ENCODE assay signal across 1 cellular context in the genomic region with DNA sequence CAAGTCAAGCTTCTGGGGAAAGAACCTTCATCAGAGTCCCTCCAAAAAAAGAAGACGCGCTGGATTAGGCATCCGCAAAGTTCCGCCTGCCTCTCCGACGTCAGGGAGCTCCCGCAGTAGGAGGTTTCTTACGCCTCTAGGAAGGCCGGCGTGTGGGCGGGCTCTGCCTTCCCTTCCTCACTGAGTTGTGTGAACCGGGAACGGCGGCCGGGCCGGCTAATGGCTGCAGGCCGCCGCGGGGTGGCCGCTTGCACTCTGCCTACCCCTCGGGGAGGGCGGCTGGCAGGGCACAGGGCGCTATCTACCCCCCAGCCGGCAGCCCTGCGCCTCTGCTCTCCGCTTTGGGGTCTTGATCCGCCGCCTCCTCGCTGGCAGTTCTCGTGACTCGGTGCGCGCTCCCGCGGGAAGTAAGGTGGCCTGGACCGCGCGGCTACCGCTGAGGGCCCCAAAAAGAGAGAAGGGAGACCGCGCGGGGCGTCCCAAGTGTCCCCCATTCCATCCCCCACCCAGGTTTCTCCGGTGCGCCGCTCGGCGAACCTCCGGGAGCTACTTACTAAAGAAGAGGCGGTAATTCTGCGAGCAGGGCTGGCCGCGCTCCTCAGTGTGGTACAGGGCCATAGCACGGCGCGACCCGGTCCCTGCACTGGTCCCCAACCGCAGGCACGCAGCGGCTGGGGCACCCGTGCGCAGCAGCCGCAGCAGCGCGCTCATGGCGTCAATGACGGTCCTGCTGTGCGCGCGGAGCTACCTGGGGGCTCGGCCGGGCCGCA.
TF ChIP-seq lines count a peak whose summit lies in the region.

A gene (minus strand): TSS at position 723 of the 770 bp plus-strand sequence. CDS start 12 bp downstream, at position 711.

TF ChIP-seq in GM12878, 131 proteins besides CTCF, POLR2A, EP300 and RAD21 (continued from another document and continues in another):
- TF ChIP-seq, protein P1, sequence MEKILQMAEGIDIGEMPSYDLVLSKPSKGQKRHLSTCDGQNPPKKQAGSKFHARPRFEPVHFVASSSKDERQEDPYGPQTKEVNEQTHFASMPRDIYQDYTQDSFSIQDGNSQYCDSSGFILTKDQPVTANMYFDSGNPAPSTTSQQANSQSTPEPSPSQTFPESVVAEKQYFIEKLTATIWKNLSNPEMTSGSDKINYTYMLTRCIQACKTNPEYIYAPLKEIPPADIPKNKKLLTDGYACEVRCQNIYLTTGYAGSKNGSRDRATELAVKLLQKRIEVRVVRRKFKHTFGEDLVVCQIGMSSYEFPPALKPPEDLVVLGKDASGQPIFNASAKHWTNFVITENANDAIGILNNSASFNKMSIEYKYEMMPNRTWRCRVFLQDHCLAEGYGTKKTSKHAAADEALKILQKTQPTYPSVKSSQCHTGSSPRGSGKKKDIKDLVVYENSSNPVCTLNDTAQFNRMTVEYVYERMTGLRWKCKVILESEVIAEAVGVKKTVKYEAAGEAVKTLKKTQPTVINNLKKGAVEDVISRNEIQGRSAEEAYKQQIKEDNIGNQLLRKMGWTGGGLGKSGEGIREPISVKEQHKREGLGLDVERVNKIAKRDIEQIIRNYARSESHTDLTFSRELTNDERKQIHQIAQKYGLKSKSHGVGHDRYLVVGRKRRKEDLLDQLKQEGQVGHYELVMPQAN (conservative IDR thresholded peaks at IDR 0.05) = peak; percentile 63; the same call in 1 of the 2 replicates
- no peak for TF ChIP-seq NFXL1 (IDR thresholded peaks at IDR 0.05; ENCODE audit: borderline replicate concordance)
- TF ChIP-seq, protein P2, sequence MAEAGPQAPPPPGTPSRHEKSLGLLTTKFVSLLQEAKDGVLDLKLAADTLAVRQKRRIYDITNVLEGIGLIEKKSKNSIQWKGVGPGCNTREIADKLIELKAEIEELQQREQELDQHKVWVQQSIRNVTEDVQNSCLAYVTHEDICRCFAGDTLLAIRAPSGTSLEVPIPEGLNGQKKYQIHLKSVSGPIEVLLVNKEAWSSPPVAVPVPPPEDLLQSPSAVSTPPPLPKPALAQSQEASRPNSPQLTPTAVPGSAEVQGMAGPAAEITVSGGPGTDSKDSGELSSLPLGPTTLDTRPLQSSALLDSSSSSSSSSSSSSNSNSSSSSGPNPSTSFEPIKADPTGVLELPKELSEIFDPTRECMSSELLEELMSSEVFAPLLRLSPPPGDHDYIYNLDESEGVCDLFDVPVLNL (IDR thresholded peaks at IDR 0.05; ENCODE audit: low read depth, low read length) = peak; percentile 25; the same call in 1 of the 2 replicates
- peak; percentile 98 to 100 for TF ChIP-seq BHLHE40 (IDR thresholded peaks at IDR 0.05; ENCODE audit: borderline replicate concordance in 1 of 2, low read depth in 2 of 2, low read length in 1 of 2)
- TF ChIP-seq CBFB (IDR thresholded peaks at IDR 0.05; ENCODE audit: low read depth) = peak; percentile 67
- TF ChIP-seq SMARCA5 (IDR thresholded peaks at IDR 0.05) = peak; percentile 100
- peak; percentile 50; the same call in 1 of the 2 replicates for TF ChIP-seq FOXM1 (IDR thresholded peaks at IDR 0.05; ENCODE audit: low read depth, low read length)
- peak; percentile 12 for TF ChIP-seq MEF2B (IDR thresholded peaks at IDR 0.05; ENCODE audit: partially characterized antibody, poor library complexity, severe bottlenecking)
- peak; percentile 13 for TF ChIP-seq SP1 (IDR thresholded peaks at IDR 0.05; ENCODE audit: low read depth, low read length)
- 0 out of 2 replicates have a peak, but pooled peaks have one; percentile 54 for TF ChIP-seq ZNF24 (IDR thresholded peaks at IDR 0.05)
- peak; percentile 22; the same call in 1 of the 2 replicates for TF ChIP-seq BACH1 (IDR thresholded peaks at IDR 0.05; ENCODE audit: borderline replicate concordance)
- peak; percentile 87 for TF ChIP-seq CREM (IDR thresholded peaks at IDR 0.05; ENCODE audit: low read depth)
- TF ChIP-seq POLR2AphosphoS5 (IDR thresholded peaks at IDR 0.05; ENCODE audit: low read length) = peak; percentile 79
- TF ChIP-seq, protein P3, sequence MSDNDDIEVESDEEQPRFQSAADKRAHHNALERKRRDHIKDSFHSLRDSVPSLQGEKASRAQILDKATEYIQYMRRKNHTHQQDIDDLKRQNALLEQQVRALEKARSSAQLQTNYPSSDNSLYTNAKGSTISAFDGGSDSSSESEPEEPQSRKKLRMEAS (IDR thresholded peaks at IDR 0.05; ENCODE audit: low read depth, low read length) = peak; percentile 71
- TF ChIP-seq EGR1 (IDR thresholded peaks at IDR 0.05; ENCODE audit: borderline replicate concordance in 1 of 2, low read depth in 2 of 2, low read length in 2 of 2) = peak in 1 of 2 experiments; percentile 76; a peak in 2 of 3 replicates
- TF ChIP-seq, protein P4, sequence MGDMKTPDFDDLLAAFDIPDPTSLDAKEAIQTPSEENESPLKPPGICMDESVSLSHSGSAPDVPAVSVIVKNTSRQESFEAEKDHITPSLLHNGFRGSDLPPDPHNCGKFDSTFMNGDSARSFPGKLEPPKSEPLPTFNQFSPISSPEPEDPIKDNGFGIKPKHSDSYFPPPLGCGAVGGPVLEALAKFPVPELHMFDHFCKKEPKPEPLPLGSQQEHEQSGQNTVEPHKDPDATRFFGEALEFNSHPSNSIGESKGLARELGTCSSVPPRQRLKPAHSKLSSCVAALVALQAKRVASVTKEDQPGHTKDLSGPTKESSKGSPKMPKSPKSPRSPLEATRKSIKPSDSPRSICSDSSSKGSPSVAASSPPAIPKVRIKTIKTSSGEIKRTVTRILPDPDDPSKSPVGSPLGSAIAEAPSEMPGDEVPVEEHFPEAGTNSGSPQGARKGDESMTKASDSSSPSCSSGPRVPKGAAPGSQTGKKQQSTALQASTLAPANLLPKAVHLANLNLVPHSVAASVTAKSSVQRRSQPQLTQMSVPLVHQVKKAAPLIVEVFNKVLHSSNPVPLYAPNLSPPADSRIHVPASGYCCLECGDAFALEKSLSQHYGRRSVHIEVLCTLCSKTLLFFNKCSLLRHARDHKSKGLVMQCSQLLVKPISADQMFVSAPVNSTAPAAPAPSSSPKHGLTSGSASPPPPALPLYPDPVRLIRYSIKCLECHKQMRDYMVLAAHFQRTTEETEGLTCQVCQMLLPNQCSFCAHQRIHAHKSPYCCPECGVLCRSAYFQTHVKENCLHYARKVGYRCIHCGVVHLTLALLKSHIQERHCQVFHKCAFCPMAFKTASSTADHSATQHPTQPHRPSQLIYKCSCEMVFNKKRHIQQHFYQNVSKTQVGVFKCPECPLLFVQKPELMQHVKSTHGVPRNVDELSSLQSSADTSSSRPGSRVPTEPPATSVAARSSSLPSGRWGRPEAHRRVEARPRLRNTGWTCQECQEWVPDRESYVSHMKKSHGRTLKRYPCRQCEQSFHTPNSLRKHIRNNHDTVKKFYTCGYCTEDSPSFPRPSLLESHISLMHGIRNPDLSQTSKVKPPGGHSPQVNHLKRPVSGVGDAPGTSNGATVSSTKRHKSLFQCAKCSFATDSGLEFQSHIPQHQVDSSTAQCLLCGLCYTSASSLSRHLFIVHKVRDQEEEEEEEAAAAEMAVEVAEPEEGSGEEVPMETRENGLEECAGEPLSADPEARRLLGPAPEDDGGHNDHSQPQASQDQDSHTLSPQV (IDR thresholded peaks at IDR 0.05) = peak; percentile 82; the same call in 1 of the 2 replicates
- 0 out of 2 replicates have a peak, but pooled peaks have one; percentile 48 for TF ChIP-seq HDGF (IDR thresholded peaks at IDR 0.05)
- TF ChIP-seq SIN3A (IDR thresholded peaks at IDR 0.05; ENCODE audit: low read depth, low read length) = no peak; the same call in 1 of the 2 replicates
- TF ChIP-seq MEF2A (IDR thresholded peaks at IDR 0.05; ENCODE audit: insufficient read depth, low read depth, low read length) = no peak
- 0 out of 2 replicates have a peak, but pooled peaks have one; percentile 13 for TF ChIP-seq ASH2L (IDR thresholded peaks at IDR 0.05; ENCODE audit: borderline replicate concordance, low read depth)
- 0 out of 2 replicates have a peak, but pooled peaks have one; percentile 12 for TF ChIP-seq STAT1 (conservative IDR thresholded peaks at IDR 0.05)
- TF ChIP-seq EED (IDR thresholded peaks at IDR 0.05; ENCODE audit: low read depth) = peak; percentile 45; the same call in 1 of the 2 replicates
- no peak for TF ChIP-seq YBX1 (IDR thresholded peaks at IDR 0.05)
- TF ChIP-seq IRF4 (IDR thresholded peaks at IDR 0.05; ENCODE audit: low read depth, low read length) = 0 out of 2 replicates have a peak, but pooled peaks have one; percentile 15
- TF ChIP-seq YY1 (IDR thresholded peaks at IDR 0.05; ENCODE audit: low read depth, low read length) = peak; percentile 95
- peak; percentile 86; the same call in 1 of the 2 replicates for TF ChIP-seq RB1 (IDR thresholded peaks at IDR 0.05; ENCODE audit: borderline replicate concordance)
- peak; percentile 91 for TF ChIP-seq MYC (IDR thresholded peaks at IDR 0.05; ENCODE audit: insufficient read depth, insufficient read length, insufficient replicate concordance, low read length, severe bottlenecking)
- TF ChIP-seq LARP7 (IDR thresholded peaks at IDR 0.05) = peak; percentile 89
- TF ChIP-seq TAF1 (IDR thresholded peaks at IDR 0.05; ENCODE audit: borderline replicate concordance, low read depth, low read length) = 0 out of 2 replicates have a peak, but pooled peaks have one; percentile 41
- TF ChIP-seq DPF2 (IDR thresholded peaks at IDR 0.05) = peak; percentile 77
- peak; percentile 94 for TF ChIP-seq PAX5 (IDR thresholded peaks at IDR 0.05; ENCODE audit: borderline replicate concordance, low read depth, low read length)
- TF ChIP-seq NRF1 (conservative IDR thresholded peaks at IDR 0.05; ENCODE audit: low read depth, low read length) = peak; percentile 24; the same call in 1 of the 2 replicates
- no peak for TF ChIP-seq ETV6 (conservative IDR thresholded peaks at IDR 0.05 in 1 of 2, IDR thresholded peaks at IDR 0.05 in 1 of 2; ENCODE audit: borderline replicate concordance in 1 of 2, low read depth in 1 of 2)
- TF ChIP-seq IKZF2 (IDR thresholded peaks at IDR 0.05) = peak; percentile 55 to 69; a peak in 2 of 4 replicates
- TF ChIP-seq SMAD5 (IDR thresholded peaks at IDR 0.05; ENCODE audit: low read depth) = peak; percentile 80
- TF ChIP-seq MYB (IDR thresholded peaks at IDR 0.05; ENCODE audit: borderline replicate concordance, low read depth, low read length) = no peak
- no peak for TF ChIP-seq ZZZ3 (IDR thresholded peaks at IDR 0.05; ENCODE audit: control insufficient read depth, insufficient read length, low read depth)
- peak; percentile 48; the same call in 1 of the 2 replicates for TF ChIP-seq ZSCAN29 (IDR thresholded peaks at IDR 0.05)
- TF ChIP-seq NBN (IDR thresholded peaks at IDR 0.05) = peak; percentile 66
- peak; percentile 59; the same call in 1 of the 2 replicates for TF ChIP-seq POLR2AphosphoS2 (IDR thresholded peaks at IDR 0.05; ENCODE audit: low read depth, low read length)
- no peak for TF ChIP-seq NR2C2 (IDR thresholded peaks at IDR 0.05; ENCODE audit: borderline replicate concordance, control insufficient read depth, insufficient read length, low read depth)
- TF ChIP-seq, protein P5, sequence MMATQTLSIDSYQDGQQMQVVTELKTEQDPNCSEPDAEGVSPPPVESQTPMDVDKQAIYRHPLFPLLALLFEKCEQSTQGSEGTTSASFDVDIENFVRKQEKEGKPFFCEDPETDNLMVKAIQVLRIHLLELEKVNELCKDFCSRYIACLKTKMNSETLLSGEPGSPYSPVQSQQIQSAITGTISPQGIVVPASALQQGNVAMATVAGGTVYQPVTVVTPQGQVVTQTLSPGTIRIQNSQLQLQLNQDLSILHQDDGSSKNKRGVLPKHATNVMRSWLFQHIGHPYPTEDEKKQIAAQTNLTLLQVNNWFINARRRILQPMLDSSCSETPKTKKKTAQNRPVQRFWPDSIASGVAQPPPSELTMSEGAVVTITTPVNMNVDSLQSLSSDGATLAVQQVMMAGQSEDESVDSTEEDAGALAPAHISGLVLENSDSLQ (IDR thresholded peaks at IDR 0.05) = peak; percentile 8; the same call in 1 of the 2 replicates
- 0 out of 2 replicates have a peak, but pooled peaks have one; percentile 18 for TF ChIP-seq ZNF217 (IDR thresholded peaks at IDR 0.05)
- TF ChIP-seq, protein P6, sequence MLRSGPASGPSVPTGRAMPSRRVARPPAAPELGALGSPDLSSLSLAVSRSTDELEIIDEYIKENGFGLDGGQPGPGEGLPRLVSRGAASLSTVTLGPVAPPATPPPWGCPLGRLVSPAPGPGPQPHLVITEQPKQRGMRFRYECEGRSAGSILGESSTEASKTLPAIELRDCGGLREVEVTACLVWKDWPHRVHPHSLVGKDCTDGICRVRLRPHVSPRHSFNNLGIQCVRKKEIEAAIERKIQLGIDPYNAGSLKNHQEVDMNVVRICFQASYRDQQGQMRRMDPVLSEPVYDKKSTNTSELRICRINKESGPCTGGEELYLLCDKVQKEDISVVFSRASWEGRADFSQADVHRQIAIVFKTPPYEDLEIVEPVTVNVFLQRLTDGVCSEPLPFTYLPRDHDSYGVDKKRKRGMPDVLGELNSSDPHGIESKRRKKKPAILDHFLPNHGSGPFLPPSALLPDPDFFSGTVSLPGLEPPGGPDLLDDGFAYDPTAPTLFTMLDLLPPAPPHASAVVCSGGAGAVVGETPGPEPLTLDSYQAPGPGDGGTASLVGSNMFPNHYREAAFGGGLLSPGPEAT (IDR thresholded peaks at IDR 0.05; ENCODE audit: low read depth) = peak; percentile 48; the same call in 1 of the 2 replicates
- TF ChIP-seq RELA (IDR thresholded peaks at IDR 0.05; ENCODE audit: borderline replicate concordance, partially characterized antibody) = peak; percentile 58
- TF ChIP-seq, protein P7, sequence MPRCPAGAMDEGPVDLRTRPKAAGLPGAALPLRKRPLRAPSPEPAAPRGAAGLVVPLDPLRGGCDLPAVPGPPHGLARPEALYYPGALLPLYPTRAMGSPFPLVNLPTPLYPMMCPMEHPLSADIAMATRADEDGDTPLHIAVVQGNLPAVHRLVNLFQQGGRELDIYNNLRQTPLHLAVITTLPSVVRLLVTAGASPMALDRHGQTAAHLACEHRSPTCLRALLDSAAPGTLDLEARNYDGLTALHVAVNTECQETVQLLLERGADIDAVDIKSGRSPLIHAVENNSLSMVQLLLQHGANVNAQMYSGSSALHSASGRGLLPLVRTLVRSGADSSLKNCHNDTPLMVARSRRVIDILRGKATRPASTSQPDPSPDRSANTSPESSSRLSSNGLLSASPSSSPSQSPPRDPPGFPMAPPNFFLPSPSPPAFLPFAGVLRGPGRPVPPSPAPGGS (IDR thresholded peaks at IDR 0.05; ENCODE audit: borderline replicate concordance, insufficient read depth, low read depth, low read length, poor library complexity, severe bottlenecking) = no peak
